Comparison of ENCODE assay signal across 8 cellular contexts in genomic region chr3:129160891-129161859, GRCh38. TPM values are rescaled to one million over a fixed set of nuclear protein-coding genes. Genes with fewer than 3 reads are reported as not detected.
A peak's percentile ranks its signal among the peaks of the same experiment; 100 is the strongest.
DNase-seq lines count a peak whose midpoint lies in the region; ATAC-seq, FAIRE-seq and TF ChIP-seq lines count a peak whose summit lies in the region.

Gene ISY1 (minus strand): TSS chr3:129161063. CDS start chr3:129160975, 88 bp downstream.

- dilution Hi-C loops in endothelial cell of umbilical vein (cut with MboI; ENCODE audit: extremely low pct_ligation_motif_present, low sequenced_read_pairs): no loop called here

- TSS peak; percentile 95 for BruUV-seq in endothelial cell of umbilical vein (replicated peaks; lab: Mats Ljungman, UMichigan)

- H3K27ac ChIP-seq in OCI-LY3 (ENCODE audit: low read length) (peak within 1 kb of the TSS; percentile 97), endothelial cell of umbilical vein (ENCODE audit: insufficient read depth, low read depth, low read length) (peak within 1 kb of the TSS; percentile 86)

- H3K9me1 ChIP-seq in endothelial cell of umbilical vein (replicated peaks; ENCODE audit: control insufficient read depth, extremely low read depth, insufficient read depth, low read length): no peaks in the 10 kb centered on the region

- TF ChIP-seq CTCF in OCI-LY3 (IDR thresholded peaks at IDR 0.05; ENCODE audit: low read depth, low read length): peak; percentile 61
- peak; percentile 88 to 93 for TF ChIP-seq CTCF in endothelial cell of umbilical vein (IDR thresholded peaks at IDR 0.05; ENCODE audit: extremely low read depth in 1 of 2, insufficient read depth in 1 of 2, low read depth in 1 of 2, low read length in 2 of 2)

- DNase-seq in DMS153 (lab: John Stamatoyannopoulos, UW) (peak; percentile 85), HuH-7.5 (ENCODE audit: low spot score) (peak; percentile 82), endothelial cell of umbilical vein (ENCODE audit: low read depth, low spot score) (peak; percentile 95)
- DNase-seq in activated CD8-positive, alpha-beta memory T cell treated with anti-CD3 and anti-CD28 coated beads, Interleukin-2, amount 50 U/mL, for 48 hours: peak; percentile 91
- peak; percentile 64 to 72 for DNase-seq in stimulated activated CD8-positive, alpha-beta memory T cell treated with anti-CD3 and anti-CD28 coated beads, Interleukin-4, amount 100 ng/mL, for 1 hour (ENCODE audit: low read depth in 2 of 2, low spot score in 1 of 2)

- peaks cover 9% of the 10 kb centered on the region for H3K36me3 ChIP-seq in OCI-LY3 (replicated peaks; ENCODE audit: low read depth, low read length)
- H3K36me3 ChIP-seq in endothelial cell of umbilical vein (ENCODE audit: control insufficient read depth in 2 of 2, extremely low read depth in 1 of 2, insufficient read depth in 2 of 2, low read length in 2 of 2): peaks cover 8 to 9% of the 10 kb centered on the region in 2 experiments

- H3K9ac ChIP-seq in OCI-LY3 (ENCODE audit: low read length): peak within 1 kb of the TSS; percentile 92
- H3K9ac ChIP-seq in endothelial cell of umbilical vein (replicated peaks; ENCODE audit: extremely low read depth, insufficient read depth, low read length): peak within 1 kb of the TSS; percentile 88

- H3K27me3 ChIP-seq in OCI-LY3 (ENCODE audit: low read depth, low read length) (no peaks in the 10 kb centered on the region), endothelial cell of umbilical vein (ENCODE audit: control insufficient read depth in 2 of 2, insufficient read depth in 2 of 2, low read length in 2 of 2) (no peaks in the 10 kb centered on the region), mononuclear cell (ENCODE audit: insufficient read depth, low read length) (no peaks in the 10 kb centered on the region)

- H3K4me1 ChIP-seq in OCI-LY3 (ENCODE audit: low read length) (peaks cover 15% of the 10 kb centered on the region), endothelial cell of umbilical vein (ENCODE audit: control insufficient read depth, extremely low read depth, insufficient read depth, low read length) (peaks cover 19% of the 10 kb centered on the region), mononuclear cell (ENCODE audit: insufficient read depth, low read length) (peaks cover 29% of the 10 kb centered on the region)

- H4K20me1 ChIP-seq in OCI-LY3 (ENCODE audit: insufficient read depth, low read length) (no peaks in the 10 kb centered on the region), endothelial cell of umbilical vein (replicated peaks; ENCODE audit: control insufficient read depth, extremely low read depth, insufficient read depth, low read length) (no peaks in the 10 kb centered on the region)

- H3K9me3 ChIP-seq in OCI-LY3 (ENCODE audit: insufficient read depth, low read length): no peaks in the 10 kb centered on the region
- H3K9me3 ChIP-seq in endothelial cell of umbilical vein (replicated peaks; ENCODE audit: control insufficient read depth, insufficient read depth, low read length): no peaks in the 10 kb centered on the region
- H3K9me3 ChIP-seq in mononuclear cell (ENCODE audit: low read depth, low read length): no peaks in the 10 kb centered on the region

- intact Hi-C loops in endothelial cell of umbilical vein (cut with micrococcal nuclease): loop anchor here (1.0 kb wide), 6 partner anchors 18 to 108 kb away; partner anchors contain the start of genes CNBP and COPG1

- peak within 1 kb of the TSS; percentile 96 for H3K4me3 ChIP-seq in OCI-LY3 (ENCODE audit: low read length)
- H3K4me3 ChIP-seq in endothelial cell of umbilical vein (replicated peaks in 1 of 3; ENCODE audit: insufficient read depth in 1 of 3, low read depth in 1 of 3, low read length in 3 of 3): peak within 1 kb of the TSS; percentile 82 to 100 (median 99)
- H3K4me3 ChIP-seq in mononuclear cell (ENCODE audit: low read length): peak within 1 kb of the TSS; percentile 66

- peak; percentile 99 for TF ChIP-seq POLR2A in endothelial cell of umbilical vein (IDR thresholded peaks at IDR 0.05; ENCODE audit: low read depth, low read length)

- POLR2A ChIA-PET in endothelial cell of umbilical vein (lab: Charles Lee): interaction anchor here (0.6 to 1.7 kb wide), 3 partner anchors 85 to 224 kb away, joined by 3 to 5 read pairs (median 3); partner anchors contain the start of gene COPG1

- peak within 1 kb of the TSS; percentile 100 for H2AFZ ChIP-seq in OCI-LY3 (ENCODE audit: low read depth, low read length)
- peak within 1 kb of the TSS; percentile 86 for H2AFZ ChIP-seq in endothelial cell of umbilical vein (ENCODE audit: low read depth, low read length)

- peak within 1 kb of the TSS; percentile 95 for H3K4me2 ChIP-seq in OCI-LY3 (ENCODE audit: low read length)
- H3K4me2 ChIP-seq in endothelial cell of umbilical vein (ENCODE audit: insufficient read depth, low read length): peak within 1 kb of the TSS; percentile 98

- peak; percentile 94 for FAIRE-seq in endothelial cell of umbilical vein (lab: Jason Lieb, UNC)

- CTCF ChIA-PET in endothelial cell of umbilical vein (lab: Charles Lee): interaction anchor here (0.7 to 3.2 kb wide), 21 partner anchors 16 to 481 kb away, joined by 3 to 95 read pairs (median 4); partner anchors contain the start of genes CNBP, COPG1 and RAB43

- peak; percentile 69 for ATAC-seq in GM21526 (IDR thresholded peaks at IDR 0.05; ENCODE audit: low FRiP score, unreplicated experiment)

- peaks cover 25% of the 10 kb centered on the region for H3K79me2 ChIP-seq in OCI-LY3 (ENCODE audit: low read length)
- peaks cover 23% of the 10 kb centered on the region for H3K79me2 ChIP-seq in endothelial cell of umbilical vein (ENCODE audit: control insufficient read depth, insufficient read depth, low read length)

TF ChIP-seq in endothelial cell of umbilical vein, 7 proteins besides CTCF, POLR2A, EP300 and RAD21:
- TF ChIP-seq FOS (IDR thresholded peaks at IDR 0.05; ENCODE audit: borderline replicate concordance, insufficient read depth, low read length) (no peak), MYC (IDR thresholded peaks at IDR 0.05; ENCODE audit: low read depth, low read length) (no peak), POLR2AphosphoS5 (IDR thresholded peaks at IDR 0.05; ENCODE audit: insufficient read depth, low read depth, low read length) (peak; percentile 99), MAX (IDR thresholded peaks at IDR 0.05; ENCODE audit: insufficient read depth, insufficient read length) (no peak), GATA2 (IDR thresholded peaks at IDR 0.05; ENCODE audit: insufficient read depth, insufficient read length, low read depth, low read length) (no peak)

RNA-seq across cellular contexts. Expression of gene ISY1, which starts in this region (rescaled TPM):
- 50.6 and 59.4 TPM in 2 replicates for total RNA-seq in endothelial cell of umbilical vein
- polyA plus RNA-seq in endothelial cell of umbilical vein: 50.7 and 65.1 TPM in 2 replicates
- polyA plus RNA-seq in endothelial cell of umbilical vein (2011; cell fraction: cytosol; rRNA removed): 48.7 and 49.6 TPM in 2 replicates
- polyA plus RNA-seq in endothelial cell of umbilical vein (2011; cell fraction: nucleus; rRNA removed): 16.5 and 18.1 TPM in 2 replicates
- 31.5 and 48.7 TPM in 2 replicates for polyA plus RNA-seq in endothelial cell of umbilical vein (2012)
- polyA minus RNA-seq in endothelial cell of umbilical vein: 20.0 and 22.6 TPM in 2 replicates
- polyA minus RNA-seq in endothelial cell of umbilical vein (2011; cell fraction: cytosol; rRNA and poly(A)+ RNA removed): 25.5 TPM
- 7.5 and 12.3 TPM in 2 replicates for polyA minus RNA-seq in endothelial cell of umbilical vein (2011; cell fraction: nucleus; rRNA and poly(A)+ RNA removed)
- total RNA-seq in mononuclear cell: 24.9 TPM

Comparison
In these comparisons a context has a peak if more than half of its experiments do, and no peak if none do; other contexts are left out.
1. Peak in every context shown above with its lines: DNase-seq, ATAC-seq, H3K4me3 ChIP-seq and H3K27ac ChIP-seq.